8 cellular contexts compared by ENCODE assay signal in genomic region chr12:124993568-124994434, GRCh38. TPM values are rescaled to one million over a fixed set of nuclear protein-coding genes. Genes with fewer than 3 reads are reported as not detected.
DNase-seq lines count a peak whose midpoint lies in the region; ATAC-seq and FAIRE-seq lines count a peak whose summit lies in the region.

A gene with protein sequence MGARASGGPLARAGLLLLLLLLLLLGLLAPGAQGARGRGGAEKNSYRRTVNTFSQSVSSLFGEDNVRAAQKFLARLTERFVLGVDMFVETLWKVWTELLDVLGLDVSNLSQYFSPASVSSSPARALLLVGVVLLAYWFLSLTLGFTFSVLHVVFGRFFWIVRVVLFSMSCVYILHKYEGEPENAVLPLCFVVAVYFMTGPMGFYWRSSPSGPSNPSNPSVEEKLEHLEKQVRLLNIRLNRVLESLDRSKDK (plus strand): TSS chr12:124993645. CDS start chr12:124993791, 146 bp downstream.

- H3K4me2 ChIP-seq in mesenchymal stem cell (ENCODE audit: low read length, poor library complexity, severe bottlenecking): peak within 1 kb of the TSS; percentile 100

- H3K36me3 Mint-ChIP-seq in activated CD4-positive, alpha-beta memory T cell treated with anti-CD3 and anti-CD28 coated beads for 36 hours: peaks cover 3% of the 10 kb centered on the region

- H3K18ac ChIP-seq in mesenchymal stem cell (ENCODE audit: low read depth in 1 of 2, low read length in 2 of 2): peak within 1 kb of the TSS in 1 of 2 experiments; percentile 33

- H2BK5ac ChIP-seq in mesenchymal stem cell (ENCODE audit: low read depth, low read length, poor library complexity, severe bottlenecking): no peak within 1 kb of the TSS

- H3K9me3 ChIP-seq in mesenchymal stem cell (ENCODE audit: control insufficient read depth, low read length): no peaks in the 10 kb centered on the region

- H3K14ac ChIP-seq in mesenchymal stem cell (ENCODE audit: low read length in 2 of 2): peak within 1 kb of the TSS in 1 of 2 experiments; percentile 91

- H3K4ac ChIP-seq in mesenchymal stem cell (ENCODE audit: low read depth in 1 of 2, low read length in 2 of 2): no peak within 1 kb of the TSS

- peaks cover 25% of the 10 kb centered on the region for H3K4me1 Mint-ChIP-seq in activated CD4-positive, alpha-beta memory T cell treated with anti-CD3 and anti-CD28 coated beads for 36 hours (ENCODE audit: low read depth)

- FAIRE-seq in GM18507 (lab: Jason Lieb, UNC): peak; percentile 44

- H3K27ac ChIP-seq in mesenchymal stem cell (ENCODE audit: low read length, poor library complexity, severe bottlenecking): peak within 1 kb of the TSS; percentile 49

- DNase-seq in A172 (ENCODE audit: low spot score) (no peak), GM18507 (ENCODE audit: extremely low spot score, insufficient read length, low read depth) (peak; percentile 49), NCI-H2196 (lab: John Stamatoyannopoulos, UW; ENCODE audit: unreplicated experiment) (peak; percentile 62), mesenchymal stem cell (peak; percentile 54)
- peak; percentile 78 for DNase-seq in activated CD4-positive, alpha-beta memory T cell treated with anti-CD3 and anti-CD28 coated beads for 36 hours
- DNase-seq in effector CD4-positive, alpha-beta T cell: peak; percentile 59
- DNase-seq in stimulated activated CD8-positive, alpha-beta memory T cell treated with anti-CD3 and anti-CD28 coated beads, Interleukin-15, amount 100 ng/mL, for 24 hours (ENCODE audit: low read depth): peak; percentile 65

- H4K91ac ChIP-seq in mesenchymal stem cell (ENCODE audit: low read length): no peak within 1 kb of the TSS

- peak within 1 kb of the TSS; percentile 24 for H4K8ac ChIP-seq in mesenchymal stem cell (ENCODE audit: low read length)

- H2AK5ac ChIP-seq in mesenchymal stem cell (ENCODE audit: low read length, severe bottlenecking): no peak within 1 kb of the TSS

- WGBS in mesenchymal stem cell: under 1% methylated on average over 47 of the region's 124 CpGs

- intact Hi-C loops in activated CD4-positive, alpha-beta memory T cell treated with anti-CD3 and anti-CD28 coated beads for 36 hours (cut with micrococcal nuclease): loop anchor here (1.0 kb wide), 2 partner anchors 56 to 72 kb away; partner anchors contain the start of gene AACS

- peak within 1 kb of the TSS; percentile 82 to 84 for H3K4me3 ChIP-seq in mesenchymal stem cell (ENCODE audit: insufficient read depth in 1 of 2, low read depth in 1 of 2, low read length in 2 of 2)

- H2AFZ ChIP-seq in mesenchymal stem cell (ENCODE audit: low read depth, low read length): peak within 1 kb of the TSS; percentile 97

- peak within 1 kb of the TSS; percentile 19 for H2BK120ac ChIP-seq in mesenchymal stem cell (ENCODE audit: low read depth, low read length)

- no peaks in the 10 kb centered on the region for H3K36me3 ChIP-seq in mesenchymal stem cell (ENCODE audit: control insufficient read depth in 1 of 2, insufficient read depth in 2 of 2, low read depth in 1 of 2, low read length in 2 of 2)

- CTCF ChIA-PET in activated CD4-positive, alpha-beta memory T cell treated with anti-CD3 and anti-CD28 coated beads for 36 hours (lab: Charles Lee): interaction anchor here (0.8 to 3.7 kb wide), 5 partner anchors 7 to 87 kb away, joined by 3 to 27 read pairs (median 3); no protein-coding TSS in a partner anchor

- no peaks in the 10 kb centered on the region for H3K27me3 Mint-ChIP-seq in activated CD4-positive, alpha-beta memory T cell treated with anti-CD3 and anti-CD28 coated beads for 36 hours

- peak within 1 kb of the TSS in 1 of 2 experiments; percentile 69 for H3K23ac ChIP-seq in mesenchymal stem cell (ENCODE audit: low read length in 2 of 2)

- peaks cover 16% of the 10 kb centered on the region for H3K79me1 ChIP-seq in mesenchymal stem cell (replicated peaks; ENCODE audit: low read length, poor library complexity, severe bottlenecking)

- POLR2A ChIA-PET in activated CD4-positive, alpha-beta memory T cell treated with anti-CD3 and anti-CD28 coated beads for 36 hours (lab: Charles Lee): interaction anchor here (1.0 to 1.5 kb wide), 4 partner anchors 54 to 80 kb away, joined by 3 read pairs; partner anchors contain the start of genes AACS and UBC

- peak within 1 kb of the TSS; percentile 69 for H2BK15ac ChIP-seq in mesenchymal stem cell (ENCODE audit: low read depth, poor library complexity, severe bottlenecking)

- peak within 1 kb of the TSS; percentile 65 for H3K9ac ChIP-seq in mesenchymal stem cell (ENCODE audit: low read length)

- H3K9me3 Mint-ChIP-seq in activated CD4-positive, alpha-beta memory T cell treated with anti-CD3 and anti-CD28 coated beads for 36 hours: no peaks in the 10 kb centered on the region

- peak; percentile 42 for ATAC-seq in HG02973 (IDR thresholded peaks at IDR 0.05; ENCODE audit: unreplicated experiment)

- no peaks in the 10 kb centered on the region for H3K27me3 ChIP-seq in mesenchymal stem cell (ENCODE audit: control insufficient read depth in 1 of 2, insufficient read depth in 1 of 2, low read length in 2 of 2)

- H2BK12ac ChIP-seq in mesenchymal stem cell (ENCODE audit: low read length in 2 of 2): peak within 1 kb of the TSS in 1 of 2 experiments; percentile 39

- peak within 1 kb of the TSS; percentile 90 for H3K27ac Mint-ChIP-seq in activated CD4-positive, alpha-beta memory T cell treated with anti-CD3 and anti-CD28 coated beads for 36 hours

- peaks cover 7% of the 10 kb centered on the region for H3K4me1 ChIP-seq in mesenchymal stem cell (ENCODE audit: control insufficient read depth, insufficient read depth, low read depth, low read length)

- peak within 1 kb of the TSS; percentile 89 for H3K4me3 Mint-ChIP-seq in activated CD4-positive, alpha-beta memory T cell treated with anti-CD3 and anti-CD28 coated beads for 36 hours

RNA-seq across cellular contexts. Expression of the gene that starts here (rescaled TPM):
- total RNA-seq in A172 (2014; rRNA removed; shearing (Covaris generic)): 14.4 and 18.6 TPM in 2 replicates
- total RNA-seq in activated CD4-positive, alpha-beta memory T cell treated with anti-CD3 and anti-CD28 coated beads for 36 hours: 10 to 100 TPM; 24.1 to 24.9 TPM
- 2.1 TPM for polyA plus RNA-seq in mesenchymal stem cell (2013, experiment 1 of 2)
- polyA plus RNA-seq in mesenchymal stem cell (2013, experiment 2 of 2): 2.2 TPM
